In the genomic region with DNA sequence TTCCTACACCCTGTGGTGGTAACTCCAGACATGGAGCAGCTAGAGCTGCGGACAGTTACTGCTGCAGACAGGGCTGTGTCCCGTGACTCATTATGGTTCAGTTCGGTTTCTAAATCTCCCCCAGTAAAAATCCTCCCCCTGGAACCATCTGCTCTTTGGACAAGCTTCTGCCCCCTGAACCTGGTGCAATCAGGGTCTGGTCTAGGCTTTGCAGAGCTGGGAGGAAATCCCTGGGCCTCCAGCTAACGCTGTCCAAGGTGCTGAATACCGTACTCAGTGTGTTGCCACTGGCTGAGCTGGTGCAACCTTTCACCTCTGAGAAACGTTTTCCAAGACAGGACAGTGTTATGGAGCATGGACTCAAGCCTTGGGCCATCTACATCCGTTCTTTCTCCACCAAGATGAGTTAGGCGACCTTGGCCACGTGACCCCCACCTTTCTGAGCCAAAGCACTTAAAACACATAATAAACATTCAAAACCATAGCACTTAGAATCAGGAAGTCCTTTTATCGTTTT, we compare ENCODE assay signal across 1 cellular context.
TF ChIP-seq lines count a peak whose summit lies in the region.

No MANE protein-coding gene starts in this region.

TF ChIP-seq in HepG2, 621 proteins besides CTCF, POLR2A, EP300 and RAD21 (continued from another document and continues in another):
- TF ChIP-seq, protein P1, sequence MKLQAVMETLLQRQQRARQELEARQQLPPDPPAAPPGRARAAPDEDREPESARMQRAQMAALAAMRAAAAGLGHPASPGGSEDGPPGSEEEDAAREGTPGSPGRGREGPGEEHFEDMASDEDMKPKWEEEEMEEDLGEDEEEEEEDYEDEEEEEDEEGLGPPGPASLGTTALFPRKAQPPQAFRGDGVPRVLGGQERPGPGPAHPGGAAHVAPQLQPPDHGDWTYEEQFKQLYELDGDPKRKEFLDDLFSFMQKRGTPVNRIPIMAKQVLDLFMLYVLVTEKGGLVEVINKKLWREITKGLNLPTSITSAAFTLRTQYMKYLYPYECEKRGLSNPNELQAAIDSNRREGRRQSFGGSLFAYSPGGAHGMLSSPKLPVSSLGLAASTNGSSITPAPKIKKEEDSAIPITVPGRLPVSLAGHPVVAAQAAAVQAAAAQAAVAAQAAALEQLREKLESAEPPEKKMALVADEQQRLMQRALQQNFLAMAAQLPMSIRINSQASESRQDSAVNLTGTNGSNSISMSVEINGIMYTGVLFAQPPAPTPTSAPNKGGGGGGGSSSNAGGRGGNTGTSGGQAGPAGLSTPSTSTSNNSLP (IDR thresholded peaks at IDR 0.05; ENCODE audit: low read depth, low read length): no peak
- 0 out of 2 replicates have a peak, but pooled peaks have one; percentile 40 for TF ChIP-seq ZBTB8A (CRISPR knock-in tag; IDR thresholded peaks at IDR 0.05; ENCODE audit: borderline replicate concordance, low read depth)
- TF ChIP-seq HIVEP1 (CRISPR knock-in tag; IDR thresholded peaks at IDR 0.05): 0 out of 2 replicates have a peak, but pooled peaks have one; percentile 43
- no peak for TF ChIP-seq ZNF776 (CRISPR knock-in tag; IDR thresholded peaks at IDR 0.05)
- TF ChIP-seq FOXM1 (CRISPR knock-in tag; IDR thresholded peaks at IDR 0.05): 0 out of 2 replicates have a peak, but pooled peaks have one; percentile 74
- TF ChIP-seq ZBTB42 (CRISPR knock-in tag; IDR thresholded peaks at IDR 0.05): peak; percentile 85; the same call in 1 of the 2 replicates
- peak; percentile 92; the same call in 1 of the 2 replicates for TF ChIP-seq ZNF530 (CRISPR knock-in tag; IDR thresholded peaks at IDR 0.05; ENCODE audit: low read depth)
- TF ChIP-seq, protein P2, sequence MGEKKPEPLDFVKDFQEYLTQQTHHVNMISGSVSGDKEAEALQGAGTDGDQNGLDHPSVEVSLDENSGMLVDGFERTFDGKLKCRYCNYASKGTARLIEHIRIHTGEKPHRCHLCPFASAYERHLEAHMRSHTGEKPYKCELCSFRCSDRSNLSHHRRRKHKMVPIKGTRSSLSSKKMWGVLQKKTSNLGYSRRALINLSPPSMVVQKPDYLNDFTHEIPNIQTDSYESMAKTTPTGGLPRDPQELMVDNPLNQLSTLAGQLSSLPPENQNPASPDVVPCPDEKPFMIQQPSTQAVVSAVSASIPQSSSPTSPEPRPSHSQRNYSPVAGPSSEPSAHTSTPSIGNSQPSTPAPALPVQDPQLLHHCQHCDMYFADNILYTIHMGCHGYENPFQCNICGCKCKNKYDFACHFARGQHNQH (CRISPR knock-in tag; IDR thresholded peaks at IDR 0.05): peak; percentile 88; the same call in 1 of the 2 replicates
- TF ChIP-seq, protein P3, sequence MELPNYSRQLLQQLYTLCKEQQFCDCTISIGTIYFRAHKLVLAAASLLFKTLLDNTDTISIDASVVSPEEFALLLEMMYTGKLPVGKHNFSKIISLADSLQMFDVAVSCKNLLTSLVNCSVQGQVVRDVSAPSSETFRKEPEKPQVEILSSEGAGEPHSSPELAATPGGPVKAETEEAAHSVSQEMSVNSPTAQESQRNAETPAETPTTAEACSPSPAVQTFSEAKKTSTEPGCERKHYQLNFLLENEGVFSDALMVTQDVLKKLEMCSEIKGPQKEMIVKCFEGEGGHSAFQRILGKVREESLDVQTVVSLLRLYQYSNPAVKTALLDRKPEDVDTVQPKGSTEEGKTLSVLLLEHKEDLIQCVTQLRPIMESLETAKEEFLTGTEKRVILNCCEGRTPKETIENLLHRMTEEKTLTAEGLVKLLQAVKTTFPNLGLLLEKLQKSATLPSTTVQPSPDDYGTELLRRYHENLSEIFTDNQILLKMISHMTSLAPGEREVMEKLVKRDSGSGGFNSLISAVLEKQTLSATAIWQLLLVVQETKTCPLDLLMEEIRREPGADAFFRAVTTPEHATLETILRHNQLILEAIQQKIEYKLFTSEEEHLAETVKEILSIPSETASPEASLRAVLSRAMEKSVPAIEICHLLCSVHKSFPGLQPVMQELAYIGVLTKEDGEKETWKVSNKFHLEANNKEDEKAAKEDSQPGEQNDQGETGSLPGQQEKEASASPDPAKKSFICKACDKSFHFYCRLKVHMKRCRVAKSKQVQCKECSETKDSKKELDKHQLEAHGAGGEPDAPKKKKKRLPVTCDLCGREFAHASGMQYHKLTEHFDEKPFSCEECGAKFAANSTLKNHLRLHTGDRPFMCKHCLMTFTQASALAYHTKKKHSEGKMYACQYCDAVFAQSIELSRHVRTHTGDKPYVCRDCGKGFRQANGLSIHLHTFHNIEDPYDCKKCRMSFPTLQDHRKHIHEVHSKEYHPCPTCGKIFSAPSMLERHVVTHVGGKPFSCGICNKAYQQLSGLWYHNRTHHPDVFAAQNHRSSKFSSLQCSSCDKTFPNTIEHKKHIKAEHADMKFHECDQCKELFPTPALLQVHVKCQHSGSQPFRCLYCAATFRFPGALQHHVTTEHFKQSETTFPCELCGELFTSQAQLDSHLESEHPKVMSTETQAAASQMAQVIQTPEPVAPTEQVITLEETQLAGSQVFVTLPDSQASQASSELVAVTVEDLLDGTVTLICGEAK (IDR thresholded peaks at IDR 0.05): no peak
- TF ChIP-seq, protein P3 (CRISPR knock-in tag; IDR thresholded peaks at IDR 0.05): 0 out of 2 replicates have a peak, but pooled peaks have one; percentile 40
- peak; percentile 83; the same call in 1 of the 2 replicates for TF ChIP-seq ZNF772 (CRISPR knock-in tag; IDR thresholded peaks at IDR 0.05)
- TF ChIP-seq NKX3-1 (CRISPR knock-in tag; IDR thresholded peaks at IDR 0.05): peak; percentile 94; the same call in 1 of the 2 replicates
- TF ChIP-seq, protein P4, sequence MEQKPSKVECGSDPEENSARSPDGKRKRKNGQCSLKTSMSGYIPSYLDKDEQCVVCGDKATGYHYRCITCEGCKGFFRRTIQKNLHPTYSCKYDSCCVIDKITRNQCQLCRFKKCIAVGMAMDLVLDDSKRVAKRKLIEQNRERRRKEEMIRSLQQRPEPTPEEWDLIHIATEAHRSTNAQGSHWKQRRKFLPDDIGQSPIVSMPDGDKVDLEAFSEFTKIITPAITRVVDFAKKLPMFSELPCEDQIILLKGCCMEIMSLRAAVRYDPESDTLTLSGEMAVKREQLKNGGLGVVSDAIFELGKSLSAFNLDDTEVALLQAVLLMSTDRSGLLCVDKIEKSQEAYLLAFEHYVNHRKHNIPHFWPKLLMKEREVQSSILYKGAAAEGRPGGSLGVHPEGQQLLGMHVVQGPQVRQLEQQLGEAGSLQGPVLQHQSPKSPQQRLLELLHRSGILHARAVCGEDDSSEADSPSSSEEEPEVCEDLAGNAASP (CRISPR knock-in tag; IDR thresholded peaks at IDR 0.05; ENCODE audit: borderline replicate concordance): peak; percentile 86
- peak; percentile 91 for TF ChIP-seq ZNF781 (CRISPR knock-in tag; IDR thresholded peaks at IDR 0.05; ENCODE audit: borderline replicate concordance, not compliant biosample characterization)
- no peak for TF ChIP-seq ZNF251 (CRISPR knock-in tag; IDR thresholded peaks at IDR 0.05)
- TF ChIP-seq BORCS8-MEF2B (CRISPR knock-in tag; IDR thresholded peaks at IDR 0.05): peak; percentile 99
- TF ChIP-seq ZNF350 (CRISPR knock-in tag; IDR thresholded peaks at IDR 0.05; ENCODE audit: borderline replicate concordance, low read depth): peak; percentile 64; the same call in 1 of the 2 replicates
- TF ChIP-seq, protein P5, sequence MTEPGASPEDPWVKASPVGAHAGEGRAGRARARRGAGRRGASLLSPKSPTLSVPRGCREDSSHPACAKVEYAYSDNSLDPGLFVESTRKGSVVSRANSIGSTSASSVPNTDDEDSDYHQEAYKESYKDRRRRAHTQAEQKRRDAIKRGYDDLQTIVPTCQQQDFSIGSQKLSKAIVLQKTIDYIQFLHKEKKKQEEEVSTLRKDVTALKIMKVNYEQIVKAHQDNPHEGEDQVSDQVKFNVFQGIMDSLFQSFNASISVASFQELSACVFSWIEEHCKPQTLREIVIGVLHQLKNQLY (CRISPR knock-in tag; IDR thresholded peaks at IDR 0.05): peak; percentile 71; the same call in 1 of the 2 replicates
- TF ChIP-seq, protein P6, sequence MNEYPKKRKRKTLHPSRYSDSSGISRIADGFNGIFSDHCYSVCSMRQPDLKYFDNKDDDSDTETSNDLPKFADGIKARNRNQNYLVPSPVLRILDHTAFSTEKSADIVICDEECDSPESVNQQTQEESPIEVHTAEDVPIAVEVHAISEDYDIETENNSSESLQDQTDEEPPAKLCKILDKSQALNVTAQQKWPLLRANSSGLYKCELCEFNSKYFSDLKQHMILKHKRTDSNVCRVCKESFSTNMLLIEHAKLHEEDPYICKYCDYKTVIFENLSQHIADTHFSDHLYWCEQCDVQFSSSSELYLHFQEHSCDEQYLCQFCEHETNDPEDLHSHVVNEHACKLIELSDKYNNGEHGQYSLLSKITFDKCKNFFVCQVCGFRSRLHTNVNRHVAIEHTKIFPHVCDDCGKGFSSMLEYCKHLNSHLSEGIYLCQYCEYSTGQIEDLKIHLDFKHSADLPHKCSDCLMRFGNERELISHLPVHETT (CRISPR knock-in tag; conservative IDR thresholded peaks at IDR 0.05): peak; percentile 85
- TF ChIP-seq ZNF274 (CRISPR knock-in tag; IDR thresholded peaks at IDR 0.05): peak; percentile 54; the same call in 1 of the 2 replicates
- TF ChIP-seq ZNF749 (CRISPR knock-in tag; IDR thresholded peaks at IDR 0.05; ENCODE audit: borderline replicate concordance): 0 out of 2 replicates have a peak, but pooled peaks have one; percentile 39
- peak; percentile 79; the same call in 1 of the 2 replicates for TF ChIP-seq ZNF878 (CRISPR knock-in tag; IDR thresholded peaks at IDR 0.05)
- no peak for TF ChIP-seq ZNF670 (CRISPR knock-in tag; IDR thresholded peaks at IDR 0.05; ENCODE audit: borderline replicate concordance)
- TF ChIP-seq ZZZ3 (CRISPR knock-in tag; IDR thresholded peaks at IDR 0.05; ENCODE audit: borderline replicate concordance): no peak
- TF ChIP-seq ZNF75D (CRISPR knock-in tag; IDR thresholded peaks at IDR 0.05; ENCODE audit: borderline replicate concordance): no peak
- peak; percentile 98 for TF ChIP-seq ZNF430 (CRISPR knock-in tag; IDR thresholded peaks at IDR 0.05)
- TF ChIP-seq, protein P7, sequence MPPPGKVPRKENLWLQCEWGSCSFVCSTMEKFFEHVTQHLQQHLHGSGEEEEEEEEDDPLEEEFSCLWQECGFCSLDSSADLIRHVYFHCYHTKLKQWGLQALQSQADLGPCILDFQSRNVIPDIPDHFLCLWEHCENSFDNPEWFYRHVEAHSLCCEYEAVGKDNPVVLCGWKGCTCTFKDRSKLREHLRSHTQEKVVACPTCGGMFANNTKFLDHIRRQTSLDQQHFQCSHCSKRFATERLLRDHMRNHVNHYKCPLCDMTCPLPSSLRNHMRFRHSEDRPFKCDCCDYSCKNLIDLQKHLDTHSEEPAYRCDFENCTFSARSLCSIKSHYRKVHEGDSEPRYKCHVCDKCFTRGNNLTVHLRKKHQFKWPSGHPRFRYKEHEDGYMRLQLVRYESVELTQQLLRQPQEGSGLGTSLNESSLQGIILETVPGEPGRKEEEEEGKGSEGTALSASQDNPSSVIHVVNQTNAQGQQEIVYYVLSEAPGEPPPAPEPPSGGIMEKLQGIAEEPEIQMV (CRISPR knock-in tag; IDR thresholded peaks at IDR 0.05; ENCODE audit: low read depth): peak; percentile 75; the same call in 1 of the 2 replicates
- no peak for TF ChIP-seq ZNF768 (CRISPR knock-in tag; IDR thresholded peaks at IDR 0.05)
- TF ChIP-seq CHCHD3 (CRISPR knock-in tag; IDR thresholded peaks at IDR 0.05): no peak
- peak; percentile 93; the same call in 1 of the 2 replicates for TF ChIP-seq ZBTB20 (CRISPR knock-in tag; IDR thresholded peaks at IDR 0.05; ENCODE audit: borderline replicate concordance, low read depth)
- peak; percentile 96 for TF ChIP-seq ZMAT3 (CRISPR knock-in tag; conservative IDR thresholded peaks at IDR 0.05)
- TF ChIP-seq SRSF1 (optimal IDR thresholded peaks at IDR 0.05; ENCODE audit: low read depth, low read length): no peak
- TF ChIP-seq, protein P8, sequence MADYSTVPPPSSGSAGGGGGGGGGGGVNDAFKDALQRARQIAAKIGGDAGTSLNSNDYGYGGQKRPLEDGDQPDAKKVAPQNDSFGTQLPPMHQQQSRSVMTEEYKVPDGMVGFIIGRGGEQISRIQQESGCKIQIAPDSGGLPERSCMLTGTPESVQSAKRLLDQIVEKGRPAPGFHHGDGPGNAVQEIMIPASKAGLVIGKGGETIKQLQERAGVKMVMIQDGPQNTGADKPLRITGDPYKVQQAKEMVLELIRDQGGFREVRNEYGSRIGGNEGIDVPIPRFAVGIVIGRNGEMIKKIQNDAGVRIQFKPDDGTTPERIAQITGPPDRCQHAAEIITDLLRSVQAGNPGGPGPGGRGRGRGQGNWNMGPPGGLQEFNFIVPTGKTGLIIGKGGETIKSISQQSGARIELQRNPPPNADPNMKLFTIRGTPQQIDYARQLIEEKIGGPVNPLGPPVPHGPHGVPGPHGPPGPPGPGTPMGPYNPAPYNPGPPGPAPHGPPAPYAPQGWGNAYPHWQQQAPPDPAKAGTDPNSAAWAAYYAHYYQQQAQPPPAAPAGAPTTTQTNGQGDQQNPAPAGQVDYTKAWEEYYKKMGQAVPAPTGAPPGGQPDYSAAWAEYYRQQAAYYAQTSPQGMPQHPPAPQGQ (CRISPR knock-in tag; IDR thresholded peaks at IDR 0.05; ENCODE audit: borderline replicate concordance): no peak
- TF ChIP-seq CENPX (CRISPR knock-in tag; IDR thresholded peaks at IDR 0.05): no peak
- TF ChIP-seq ZNF282 (IDR thresholded peaks at IDR 0.05; ENCODE audit: partially characterized antibody): no peak
- TF ChIP-seq ZNF232 (CRISPR knock-in tag; IDR thresholded peaks at IDR 0.05; ENCODE audit: borderline replicate concordance): peak; percentile 98
- peak; percentile 77 for TF ChIP-seq FOXO1 (CRISPR knock-in tag; IDR thresholded peaks at IDR 0.05)
